ENCODE assay signal across 15 cellular contexts in the genomic region with DNA sequence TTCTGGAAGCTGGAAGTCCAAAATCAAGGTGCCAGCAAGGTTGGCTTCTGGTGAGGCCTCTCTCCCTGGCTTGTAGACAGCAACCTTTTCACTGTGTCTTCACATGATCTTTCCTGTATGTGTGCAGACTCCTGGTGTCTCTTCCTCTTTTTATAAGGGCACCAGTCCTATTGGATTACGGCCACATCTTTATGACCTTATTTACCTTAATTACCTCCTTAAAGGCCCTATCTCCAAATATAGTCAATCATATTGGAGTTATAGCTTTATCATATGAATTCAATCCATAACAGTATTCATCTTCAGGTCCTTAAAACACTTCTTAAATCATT. TPM values are rescaled to one million over a fixed set of nuclear protein-coding genes. Genes with fewer than 3 reads are reported as not detected.
DNase-seq lines count a peak whose midpoint lies in the region; ATAC-seq, FAIRE-seq and TF ChIP-seq lines count a peak whose summit lies in the region.
"Had no signal": no experiment of that assay in that cellular context is flagged by ENCODE, and none has a peak within 500 bp of the region (broad histone marks: within the 10 kb centered on the region; RNA-seq: fewer than 3 reads in every experiment).

No MANE protein-coding gene starts in this region.

- H3K9me2 ChIP-seq in GM23248 (ENCODE audit: insufficient read depth) (no peaks in the 10 kb centered on the region), PC-3 (replicated peaks; ENCODE audit: low read length) (no peaks in the 10 kb centered on the region)

- H3K36me3 Mint-ChIP-seq in progenitor cell of endocrine pancreas (ENCODE audit: insufficient read depth) = peaks cover 2% of the 10 kb centered on the region

- TF ChIP-seq EP300 in H1 (IDR thresholded peaks at IDR 0.05; ENCODE audit: borderline replicate concordance in 1 of 2, low read depth in 2 of 2, low read length in 2 of 2) = no peak

- H4K20me1 ChIP-seq in GM23248 (ENCODE audit: insufficient read depth) = no peaks in the 10 kb centered on the region
- H4K20me1 ChIP-seq in PC-3 (ENCODE audit: low read length) = no peaks in the 10 kb centered on the region
- no peaks in the 10 kb centered on the region for H4K20me1 ChIP-seq in H1 (replicated peaks in 1 of 2; ENCODE audit: control insufficient read depth in 1 of 2, insufficient read depth in 2 of 2, low read length in 2 of 2)

- DNase-seq in GM23248 (no peak), PC-3 (no peak), H1 (ENCODE audit: low read depth in 1 of 2, low spot score in 2 of 2) (no peak), progenitor cell of endocrine pancreas (ENCODE audit: low spot score, unreplicated experiment) (no peak), H54 (ENCODE audit: insufficient read length, low spot score) (no peak), T-helper 9 cell (no peak)
- DNase-seq: AML-193, KG1, NCI-H1048, NCI-H1436 treated with DMSO at 0.1 percent for 48 hours, NCI-H2081 treated with DMSO at 0.1 percent for 48 hours, NCI-H524, SHP77 treated with DMSO at 0.1 percent for 48 hours had no signal

- H3K23ac ChIP-seq in H1 (ENCODE audit: insufficient read length) = no peak overlapping the region

- CTCF ChIA-PET in PC-3 (lab: Charles Lee) (interaction anchor here (0.5 to 4.1 kb wide), 3 partner anchors 115 to 118 kb away, joined by 5 to 21 read pairs (median 6); no protein-coding TSS in a partner anchor), H1 (lab: Charles Lee; ENCODE audit: partially characterized antibody) (interaction anchor here (1.0 to 5.5 kb wide), 6 partner anchors 18 to 252 kb away, joined by 3 to 61 read pairs (median 6); a partner anchor contains a TSS)

- H3K9me3 Mint-ChIP-seq in progenitor cell of endocrine pancreas (ENCODE audit: low read depth) = no peaks in the 10 kb centered on the region

- 95 to 97% methylated on average over 1 of the region's 1 CpG for WGBS in GM23248 (ENCODE audit: low coverage in 1 of 2, low lambda C conversion rate in 2 of 2, missing lambda C conversion rate in 2 of 2), 2 experiments
- 83% methylated on average over 1 of the region's 1 CpG; no CpG with 5 or more reads in 1 of the 2 experiments for WGBS in H1 (ENCODE audit: extremely low coverage in 1 of 2, insufficient coverage in 1 of 2, insufficient read length in 1 of 2, insufficient replicate concordance in 2 of 2, low coverage in 1 of 2, low lambda C conversion rate in 2 of 2, missing lambda C conversion rate in 1 of 2), 2 experiments

- TSS peak; percentile 56 for BruUV-seq in PC-3 (replicated peaks; lab: Mats Ljungman, UMichigan)

- no peak overlapping the region for H2BK15ac ChIP-seq in H1 (ENCODE audit: low read length)

- no peak overlapping the region for H4K91ac ChIP-seq in H1 (replicated peaks; ENCODE audit: insufficient read length, low read length)

- H3K9ac ChIP-seq in GM23248 = no peak overlapping the region
- no peak overlapping the region for H3K9ac ChIP-seq in PC-3 (ENCODE audit: low read length)
- no peak overlapping the region for H3K9ac ChIP-seq in H1 (replicated peaks in 1 of 4; ENCODE audit: extremely low read depth in 1 of 4, low read depth in 3 of 4, low read length in 3 of 4)

- H2BK5ac ChIP-seq in H1 (ENCODE audit: low read depth, low read length) = no peak overlapping the region

- no peaks in the 10 kb centered on the region for H3K36me3 ChIP-seq in GM23248 (ENCODE audit: low read depth)
- H3K36me3 ChIP-seq in PC-3 (ENCODE audit: low read depth, low read length) = peaks cover 2% of the 10 kb centered on the region; the same call in 1 of the 2 replicates
- no peaks in the 10 kb centered on the region for H3K36me3 ChIP-seq in H1 (ENCODE audit: control insufficient read depth in 2 of 4, insufficient read depth in 4 of 4, low read length in 3 of 4)

- H3K27ac Mint-ChIP-seq in progenitor cell of endocrine pancreas = peak overlapping the region; percentile 31

- H2BK12ac ChIP-seq in H1 (ENCODE audit: low read depth, low read length) = peak overlapping the region; percentile 46; the same call in 1 of the 2 replicates

- no peaks in the 10 kb centered on the region for H3K9me3 ChIP-seq in GM23248 (ENCODE audit: low read depth)
- H3K9me3 ChIP-seq in PC-3 (ENCODE audit: low read length) = peaks cover 2% of the 10 kb centered on the region; the same call in 1 of the 2 replicates
- no peaks in the 10 kb centered on the region for H3K9me3 ChIP-seq in H1 (ENCODE audit: insufficient read depth in 2 of 2, low read depth in 1 of 2, low read length in 1 of 2)

- peaks cover 9% of the 10 kb centered on the region; the same call in 1 of the 2 replicates for H3F3A ChIP-seq in GM23248 (ENCODE audit: insufficient read depth)
- no peaks in the 10 kb centered on the region for H3F3A ChIP-seq in PC-3 (ENCODE audit: low read length, unreplicated experiment)

- TF ChIP-seq CTCF in PC-3 (conservative IDR thresholded peaks at IDR 0.05; ENCODE audit: low read depth, low read length) (no peak), H1 (IDR thresholded peaks at IDR 0.05; ENCODE audit: control extremely low read depth in 1 of 3, insufficient read depth in 1 of 3, low read depth in 1 of 3, low read length in 3 of 3) (no peak), progenitor cell of endocrine pancreas (IDR thresholded peaks at IDR 0.05; ENCODE audit: unreplicated experiment) (no peak)

- H3K4me3 ChIP-seq in GM23248 (no peak overlapping the region), PC-3 (ENCODE audit: low read length) (no peak overlapping the region), H1 (ENCODE audit: extremely low read depth in 1 of 4, insufficient read depth in 2 of 4, low read depth in 3 of 4, low read length in 4 of 4) (no peak overlapping the region)

- H3K4me1 ChIP-seq in GM23248 (ENCODE audit: insufficient read depth) = peaks cover 13% of the 10 kb centered on the region
- peaks cover 13% of the 10 kb centered on the region for H3K4me1 ChIP-seq in PC-3 (ENCODE audit: insufficient read depth, low read length)
- H3K4me1 ChIP-seq in H1 (replicated peaks in 1 of 4; ENCODE audit: control insufficient read depth in 3 of 4, insufficient read depth in 4 of 4, low read length in 3 of 4) = no peaks in the 10 kb centered on the region

- H3K14ac ChIP-seq in H1 (ENCODE audit: insufficient read length) = no peak overlapping the region

- intact Hi-C loops in PC-3 (cut with micrococcal nuclease) = loop anchor here (5.0 kb wide), 1 partner anchor 534 kb away; a partner anchor contains a TSS

- no peak overlapping the region for H3K4ac ChIP-seq in H1 (replicated peaks; ENCODE audit: insufficient read length, low read depth, low read length)

- in situ Hi-C loops in GM23248 (cut with MboI) = loop anchor here (5.0 kb wide), 1 partner anchor 124 kb away; no protein-coding TSS in a partner anchor

- no peak overlapping the region for H4K5ac ChIP-seq in H1 (ENCODE audit: insufficient read length, low read depth, low read length)

- H3K18ac ChIP-seq in H1 (ENCODE audit: extremely low read depth, low read length) = no peak overlapping the region

- H3K4me1 Mint-ChIP-seq in progenitor cell of endocrine pancreas (ENCODE audit: low read depth) = peaks cover 8% of the 10 kb centered on the region

- no peak for ATAC-seq in PC-3
- ATAC-seq in GM21786 (IDR thresholded peaks at IDR 0.05; ENCODE audit: unreplicated experiment) = no peak
- ATAC-seq in GM18858 (IDR thresholded peaks at IDR 0.05; ENCODE audit: unreplicated experiment) = no peak

- H2BK120ac ChIP-seq in H1 (replicated peaks; ENCODE audit: low read depth, low read length) = no peak overlapping the region

- H2AK5ac ChIP-seq in H1 (ENCODE audit: low read depth, low read length) = no peak overlapping the region

- no peaks in the 10 kb centered on the region for H3K79me1 ChIP-seq in H1 (ENCODE audit: low read depth, low read length)

- no peaks in the 10 kb centered on the region for H3K27me3 Mint-ChIP-seq in progenitor cell of endocrine pancreas

- no peak overlapping the region for H2BK20ac ChIP-seq in H1 (ENCODE audit: low read length)

- H3K4me3 Mint-ChIP-seq in progenitor cell of endocrine pancreas (ENCODE audit: low read depth) = no peak overlapping the region

- POLR2A ChIA-PET in PC-3 (lab: Charles Lee; ENCODE audit: unreplicated experiment) (no interaction called here), H1 (lab: Charles Lee; ENCODE audit: partially characterized antibody) (no interaction called here)

- no peak for TF ChIP-seq POLR2A in H1 (IDR thresholded peaks at IDR 0.05; ENCODE audit: control extremely low read depth in 1 of 2, low read depth in 2 of 2, low read length in 2 of 2)
- TF ChIP-seq POLR2A in H54 (IDR thresholded peaks at IDR 0.05; ENCODE audit: low read depth, low read length) = no peak

- no peaks in the 10 kb centered on the region for H3K27me3 ChIP-seq in GM23248 (replicated peaks; ENCODE audit: insufficient read depth)
- H3K27me3 ChIP-seq in PC-3 (ENCODE audit: low read length) = no peaks in the 10 kb centered on the region
- no peaks in the 10 kb centered on the region for H3K27me3 ChIP-seq in H1 (replicated peaks in 1 of 4; ENCODE audit: control insufficient read depth in 3 of 4, extremely low read depth in 1 of 4, insufficient read depth in 3 of 4, low read length in 3 of 4)

- FAIRE-seq in H1 (lab: Jason Lieb, UNC) (no peak), H54 (lab: Jason Lieb, UNC) (no peak)

- no peak for TF ChIP-seq RAD21 in H1 (IDR thresholded peaks at IDR 0.05 in 1 of 2, conservative IDR thresholded peaks at IDR 0.05 in 1 of 2; ENCODE audit: low read depth in 2 of 2, low read length in 2 of 2)

- H2AFZ ChIP-seq in GM23248 (peak overlapping the region; percentile 41), PC-3 (ENCODE audit: low read length) (peak overlapping the region; percentile 0; the same call in 1 of the 2 replicates), H1 (ENCODE audit: low read length) (no peak overlapping the region)

- H3K27ac ChIP-seq in GM23248 = no peak overlapping the region
- H3K27ac ChIP-seq in PC-3 (ENCODE audit: low read length) = no peak overlapping the region
- H3K27ac ChIP-seq in H1 (ENCODE audit: low read depth, low read length) = no peak overlapping the region

- H3K79me2 ChIP-seq in GM23248 (ENCODE audit: insufficient read depth) = no peaks in the 10 kb centered on the region
- no peaks in the 10 kb centered on the region for H3K79me2 ChIP-seq in PC-3 (ENCODE audit: low read length)
- no peaks in the 10 kb centered on the region for H3K79me2 ChIP-seq in H1 (ENCODE audit: control insufficient read depth in 1 of 2, insufficient read depth in 2 of 2, low read length in 2 of 2)

- H3K56ac ChIP-seq in H1 (replicated peaks; ENCODE audit: insufficient read length, low read depth, low read length) = no peak overlapping the region

- no peak overlapping the region for H4K8ac ChIP-seq in H1 (ENCODE audit: extremely low read depth, insufficient read depth, low read length)

- H3K4me2 ChIP-seq in GM23248 (ENCODE audit: unreplicated experiment) = peak overlapping the region; percentile 31
- peak overlapping the region; percentile 29 for H3K4me2 ChIP-seq in PC-3 (ENCODE audit: low read length)
- no peak overlapping the region for H3K4me2 ChIP-seq in H1 (ENCODE audit: insufficient read depth in 1 of 2, low read depth in 2 of 2, low read length in 2 of 2)

- H3K23me2 ChIP-seq in H1 (ENCODE audit: low read depth, low read length) = no peaks in the 10 kb centered on the region

RNA-seq across cellular contexts. Expression of a gene that starts 21.2 kb away (rescaled TPM):
- not detected in 2 replicates for total RNA-seq in GM23248 (2014; rRNA removed; shearing (Covaris generic))
- polyA plus RNA-seq in GM23248 (2016; fragmentation: Nextera tagmentation; extraction: Ambion mirVana) (not detected in 2 replicates), H1 (2011; rRNA removed) (not detected in 2 replicates)
- total RNA-seq in PC-3 (2014; rRNA removed) (not detected in 2 replicates), progenitor cell of endocrine pancreas (0.24 TPM in 1 of 2 replicates, not detected in the other)
- not detected in 2 replicates for total RNA-seq in H1 (2021; fragmentation: NEBNext Ultra II Directional; extraction: Animal tissue kit (Norgen Biotek cat#: 25700))
- polyA plus RNA-seq in H1 (2011; cell fraction: cytosol; rRNA removed) = not detected
- polyA plus RNA-seq in H1 (2011; cell fraction: nucleus; rRNA removed) = 0.07 TPM
- not detected in 4 replicates for polyA plus RNA-seq in H1 (2012, experiment 1 of 2)
- polyA plus RNA-seq in H1 (2012, experiment 2 of 2) = not detected
- polyA plus RNA-seq in H1 (2013, experiment 1 of 2) = 0.47 TPM
- 0.46 TPM for polyA plus RNA-seq in H1 (2013, experiment 2 of 2)
- polyA minus RNA-seq in H1 (2011; rRNA and poly(A)+ RNA removed) = 0.10 and 0.13 TPM in 2 replicates
- not detected for polyA minus RNA-seq in H1 (2011; cell fraction: cytosol; rRNA and poly(A)+ RNA removed)
- not detected for polyA minus RNA-seq in H1 (2011; cell fraction: nucleus; rRNA and poly(A)+ RNA removed)

Comparison
In these comparisons a context has a peak if more than half of its experiments do, and no peak if none do; other contexts are left out.
1. H3K4me2 ChIP-seq: peak in GM23248 (single experiment) and PC-3 (single experiment); none in H1 (0 of 2).